In genomic region chr18:58186258-58186948, GRCh38 we compare ENCODE assay signal across 8 cellular contexts.
DNase-seq lines count a peak whose midpoint lies in the region; ATAC-seq and TF ChIP-seq lines count a peak whose summit lies in the region.

No MANE protein-coding gene starts in this region.

- peak overlapping the region; percentile 98 for H3K27ac ChIP-seq in C4-2B
- peak overlapping the region; percentile 56 for H3K27ac ChIP-seq in cingulate gyrus (ENCODE audit: low read depth, low read length)
- peak overlapping the region; percentile 43 for H3K27ac ChIP-seq in muscle layer of duodenum (ENCODE audit: low read length)

- H3K9me3 Mint-ChIP-seq in nephron progenitor cell, result no peaks in the 10 kb centered on the region

- H3K36me3 ChIP-seq in muscle layer of duodenum (ENCODE audit: control insufficient read depth in 1 of 2, insufficient read depth in 2 of 2, low read length in 2 of 2), result no peaks in the 10 kb centered on the region

- no peak overlapping the region for H3K4me3 ChIP-seq in muscle layer of duodenum (ENCODE audit: low read depth in 1 of 2, low read length in 2 of 2)

- ATAC-seq in HG02798 (IDR thresholded peaks at IDR 0.05; ENCODE audit: poor library complexity, unreplicated experiment) (no peak), GM19395 (IDR thresholded peaks at IDR 0.05; ENCODE audit: unreplicated experiment) (no peak)

- H3K9me3 ChIP-seq in muscle layer of duodenum (ENCODE audit: control insufficient read depth in 1 of 2, low read length in 2 of 2), result no peaks in the 10 kb centered on the region

- peaks cover 9% of the 10 kb centered on the region for H3K4me1 Mint-ChIP-seq in nephron progenitor cell

- H3K4me3 Mint-ChIP-seq in nephron progenitor cell, result no peak overlapping the region

- H3K27me3 ChIP-seq in muscle layer of duodenum (ENCODE audit: low read depth, low read length), result no peaks in the 10 kb centered on the region

- H3K27ac Mint-ChIP-seq in nephron progenitor cell, result no peak overlapping the region

- H3K4me1 ChIP-seq in muscle layer of duodenum (ENCODE audit: control insufficient read depth in 1 of 2, insufficient read depth in 2 of 2, low read length in 2 of 2), result peaks cover 4 to 11% of the 10 kb centered on the region in 2 donors

- DNase-seq in NCI-H1694 treated with DMSO at 0.1 percent for 48 hours (lab: John Stamatoyannopoulos, UW) (peak; percentile 72), nephron progenitor cell (no peak)
- DNase-seq in effector CD8-positive, alpha-beta T cell (lab: John Stamatoyannopoulos, UW), result no peak

- no peak; the same call in 1 of the 2 replicates for TF ChIP-seq CTCF in C4-2B (conservative IDR thresholded peaks at IDR 0.05)
- TF ChIP-seq CTCF in nephron progenitor cell (IDR thresholded peaks at IDR 0.05), result no peak

- no peaks in the 10 kb centered on the region for H3K36me3 Mint-ChIP-seq in nephron progenitor cell (ENCODE audit: low read depth)

- H3K27me3 Mint-ChIP-seq in nephron progenitor cell (ENCODE audit: low read depth, poor library complexity), result peaks cover 8% of the 10 kb centered on the region

Comparison
In these comparisons a context has a peak if more than half of its experiments do, and no peak if none do; other contexts are left out.
1. H3K27ac ChIP-seq: peak in every context shown above with its lines; median percentile 98 in C4-2B; 56 in cingulate gyrus; 43 in muscle layer of duodenum.